In genomic region chr10:35993816-35994515, GRCh38 we compare ENCODE assay signal across 26 cellular contexts.
"Had no signal": no experiment of that assay in that cellular context is flagged by ENCODE, and none has a peak within 500 bp of the region (broad histone marks: within the 10 kb centered on the region; RNA-seq: fewer than 3 reads in every experiment).

No MANE protein-coding gene starts in this region.

- H3K27ac ChIP-seq: body of pancreas, gastrocnemius medialis, hepatocyte, sigmoid colon, thoracic aorta, uterus had no signal

- DNase-seq: activated CD4-positive, alpha-beta memory T cell treated with anti-CD3 and anti-CD28 coated beads, Interleukin-2, amount 10 ng/mL, durations not matched to agents 7 days and 5 days; activated CD4-positive, alpha-beta T cell treated with anti-CD3 and anti-CD28 coated beads for 1 hour; activated CD4-positive, alpha-beta T cell treated with anti-CD3 and anti-CD28 coated beads, Interleukin-2, amount 10 ng/mL, durations not matched to agents 7 days and 5 days; activated CD8-positive, alpha-beta memory T cell treated with anti-CD3 and anti-CD28 coated beads, Interleukin-2, amount 50 U/mL, for 48 hours; activated naive CD8-positive, alpha-beta T cell treated with anti-CD3 and anti-CD28 coated beads, Interleukin-2, amount 50 U/mL, for 24 hours; activated T-cell treated with anti-CD3 and anti-CD28 coated beads, Interleukin-2, amount 50 U/mL, for 24 hours; body of pancreas; effector CD8-positive, alpha-beta T cell; erythroblast; gastrocnemius medialis; islet precursor cell; left cardiac atrium; mammary epithelial cell; naive thymus-derived CD4-positive, alpha-beta T cell; posterior cingulate gyrus; sigmoid colon; small intestine; stimulated activated CD4-positive, alpha-beta T cell treated with anti-CD3 and anti-CD28 coated beads, Interleukin-4, amount 100 ng/mL, for 24 hours; T-helper 2 cell; trophoblast cell; uterus had no signal

- ATAC-seq: activated naive CD8-positive, alpha-beta T cell treated with anti-CD3 and anti-CD28 coated beads, Interleukin-2, amount 50 U/mL, for 24 hours; activated T-helper 17 cell treated with anti-CD3 and anti-CD28 coated beads, Interleukin-2, amount 50 U/mL, for 72 hours; body of pancreas; gastrocnemius medialis; left cardiac atrium; naive thymus-derived CD4-positive, alpha-beta T cell; stimulated activated effector memory CD8-positive, alpha-beta T cell treated with anti-CD3 and anti-CD28 coated beads, Interleukin-12 subunit alpha, Interleukin-12 subunit beta, amount 100 ng/mL, for 72 hours; WTC11 had no signal

- H2AFZ ChIP-seq: hepatocyte had no signal

- H3K9me3 ChIP-seq: body of pancreas, gastrocnemius medialis, sigmoid colon, thoracic aorta, uterus had no signal

- H3K4me3 ChIP-seq: body of pancreas, gastrocnemius medialis, hepatocyte, sigmoid colon, thoracic aorta, uterus had no signal

- H3K36me3 ChIP-seq: gastrocnemius medialis, sigmoid colon, thoracic aorta, uterus had no signal

- H3K4me1 ChIP-seq: body of pancreas, gastrocnemius medialis, sigmoid colon, uterus had no signal

- H3K4me2 ChIP-seq: hepatocyte had no signal

- H3K79me2 ChIP-seq: hepatocyte had no signal

- H3K27me3 ChIP-seq: body of pancreas, gastrocnemius medialis, hepatocyte, sigmoid colon, uterus had no signal
